ENCODE assay signal across 17 cellular contexts in the genomic region with DNA sequence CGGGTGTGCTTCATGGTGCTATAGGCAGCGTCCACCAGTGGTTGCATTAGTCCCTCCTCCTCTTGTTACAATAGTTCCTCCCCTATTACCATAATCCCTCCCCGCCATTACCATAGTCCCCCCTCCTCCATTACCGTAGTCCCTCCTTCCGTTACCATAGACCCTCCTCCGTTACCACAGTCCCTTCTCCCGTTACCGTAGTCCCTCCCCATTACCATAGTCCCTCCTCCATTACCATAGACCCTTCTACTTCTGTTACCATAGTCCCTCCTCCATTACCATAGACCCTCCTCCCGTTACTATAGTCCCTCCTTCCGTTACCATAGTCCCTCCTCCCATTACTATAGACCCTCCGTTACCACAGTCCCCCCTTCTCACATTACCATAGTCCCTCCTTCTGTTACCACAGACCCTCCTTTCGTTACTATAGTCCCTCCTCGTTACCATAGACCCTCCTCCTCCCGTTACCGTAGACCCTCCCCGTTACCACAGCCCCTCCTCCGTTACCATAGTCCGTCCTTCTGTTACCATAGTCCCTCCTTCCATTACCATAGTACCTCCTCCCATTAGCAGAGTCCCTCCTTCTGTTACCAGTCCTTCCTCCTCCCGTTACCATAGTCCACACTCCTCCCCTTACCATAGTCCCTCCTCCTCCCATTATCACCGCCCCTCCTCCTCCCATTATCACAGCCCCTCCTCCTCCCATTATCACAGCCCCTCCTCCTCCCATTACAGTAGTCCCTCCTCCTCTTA.
DNase-seq lines count a peak whose midpoint lies in the region; ATAC-seq and TF ChIP-seq lines count a peak whose summit lies in the region.
"Had no signal": no experiment of that assay in that cellular context is flagged by ENCODE, and none has a peak within 500 bp of the region (broad histone marks: within the 10 kb centered on the region; RNA-seq: fewer than 3 reads in every experiment).

No MANE protein-coding gene starts in this region.

- H2BK5ac ChIP-seq in H9 (ENCODE audit: insufficient read length, low read length): no peak overlapping the region

- no peak overlapping the region for H2AFZ ChIP-seq in H9 (ENCODE audit: low read length)

- no peaks in the 10 kb centered on the region for H3K36me3 ChIP-seq in brain microvascular endothelial cell (replicated peaks)

- no peaks in the 10 kb centered on the region; a peak in 1 of 5 replicates for H3K9me3 Mint-ChIP-seq in H9
- H3K9me3 Mint-ChIP-seq: immature natural killer cell had no signal

- H3K4me3 Mint-ChIP-seq in H9: no peak overlapping the region
- H3K4me3 Mint-ChIP-seq: immature natural killer cell had no signal

- no peak overlapping the region for H3K9ac ChIP-seq in H9 (ENCODE audit: extremely low read depth, insufficient read length, low read length)

- H3K4me1 ChIP-seq in H9 (ENCODE audit: insufficient read depth, low read length): no peaks in the 10 kb centered on the region; the same call in 1 of the 2 replicates

- no peak overlapping the region for H3T11ph ChIP-seq in H9 (ENCODE audit: low read length)

- no peaks in the 10 kb centered on the region for H3K9me3 ChIP-seq in H9 (ENCODE audit: control insufficient read depth, low read depth, low read length)
- H3K9me3 ChIP-seq: MG63 had no signal

- H3K27ac Mint-ChIP-seq in H9: peak overlapping the region; percentile 16 to 71 (median 53); a peak in 4 of 7 replicates

- no peak overlapping the region for H2BK15ac ChIP-seq in H9 (ENCODE audit: low read depth, low read length)

- WGBS in H9 (ENCODE audit: extremely low coverage, insufficient read length, low lambda C conversion rate): no CpG with 5 or more reads among the region's 20 CpGs

- H2BK12ac ChIP-seq in H9 (ENCODE audit: insufficient read length, low read depth, low read length): no peak overlapping the region

- H3K4me1 Mint-ChIP-seq in H9: peaks cover 16 to 20% of the 10 kb centered on the region in 2 experiments

- H3K27ac ChIP-seq in 22Rv1 (peak overlapping the region; percentile 40), H9 (ENCODE audit: insufficient read length, low read depth, low read length) (no peak overlapping the region), brain microvascular endothelial cell (no peak overlapping the region)

- no peaks in the 10 kb centered on the region for H3K23me2 ChIP-seq in H9 (ENCODE audit: insufficient read length, low read depth, low read length, poor library complexity, severe bottlenecking)

- no peak overlapping the region for H4K8ac ChIP-seq in H9 (replicated peaks; ENCODE audit: insufficient read length, low read depth, low read length)

- H3K56ac ChIP-seq in H9 (ENCODE audit: insufficient read length, low read depth, low read length): no peak overlapping the region

- no peak overlapping the region for H4K5ac ChIP-seq in H9 (ENCODE audit: insufficient read length, low read depth, low read length)

- H3K23ac ChIP-seq in H9 (ENCODE audit: insufficient read length, low read depth, low read length): no peak overlapping the region

- H3K18ac ChIP-seq in H9 (ENCODE audit: insufficient read length, low read depth, low read length): no peak overlapping the region

- H3K4me3 ChIP-seq in brain microvascular endothelial cell (ENCODE audit: low read depth, low read length): peak overlapping the region; percentile 35
- H3K4me3 ChIP-seq: MG63 had no signal

- no peaks in the 10 kb centered on the region for H3K27me3 ChIP-seq in H9 (ENCODE audit: insufficient read depth, low read length)
- no peaks in the 10 kb centered on the region for H3K27me3 ChIP-seq in brain microvascular endothelial cell (replicated peaks)
- H3K27me3 ChIP-seq: MG63 had no signal

- no peak overlapping the region for H2BK120ac ChIP-seq in H9 (ENCODE audit: low read depth, low read length, poor library complexity, severe bottlenecking)

- no peak overlapping the region for H2BK20ac ChIP-seq in H9 (ENCODE audit: low read depth, low read length, poor library complexity, severe bottlenecking)

- H3K79me1 ChIP-seq in H9 (ENCODE audit: insufficient read depth, low read depth, low read length, poor library complexity, severe bottlenecking): no peaks in the 10 kb centered on the region

- H3K14ac ChIP-seq in H9 (ENCODE audit: insufficient read depth, low read length): no peak overlapping the region

- H3K27me3 Mint-ChIP-seq in H9 (ENCODE audit: low read depth): no peaks in the 10 kb centered on the region

- no peak overlapping the region for H3K4ac ChIP-seq in H9 (ENCODE audit: low read depth, low read length)

- TF ChIP-seq CTCF in 22Rv1 (IDR thresholded peaks at IDR 0.05) (no peak), H9 (conservative IDR thresholded peaks at IDR 0.05) (no peak), brain microvascular endothelial cell (IDR thresholded peaks at IDR 0.05; ENCODE audit: low read depth, low read length, missing control alignments) (no peak)

- no peak overlapping the region for H2AK5ac ChIP-seq in H9 (ENCODE audit: insufficient read length, low read length)

- no peaks in the 10 kb centered on the region for H4K20me1 ChIP-seq in H9 (ENCODE audit: control insufficient read depth, insufficient read depth, insufficient read length)

- peaks cover 11 to 29% (median 24%) of the 10 kb centered on the region in 3 experiments for H3K36me3 Mint-ChIP-seq in H9 (ENCODE audit: insufficient read depth in 1 of 3, low read depth in 3 of 3)

- no peaks in the 10 kb centered on the region for H3K79me2 ChIP-seq in H9 (ENCODE audit: insufficient read depth, low read length)

- H4K91ac ChIP-seq in H9 (ENCODE audit: insufficient read length, low read depth, low read length): no peak overlapping the region

- no peak overlapping the region for H3K4me2 ChIP-seq in H9 (ENCODE audit: insufficient read depth, insufficient read length, low read length)

- DNase-seq in H9 (peak; percentile 70), brain microvascular endothelial cell (no peak), iPS-NIHi7 (ENCODE audit: extremely low spot score) (peak; percentile 70), AG08396 (ENCODE audit: low spot score) (no peak), inferior parietal cortex (ENCODE audit: extremely low spot score) (no peak)
- DNase-seq: activated CD4-positive, CD25-positive, alpha-beta regulatory T cell; foreskin melanocyte; immature natural killer cell; mammary epithelial cell; MG63; NCI-H1694 treated with DMSO at 0.1 percent for 48 hours; NCI-H526; OCI-M1; retina had no signal

- ATAC-seq in GM18519 (IDR thresholded peaks at IDR 0.05; ENCODE audit: low FRiP score, unreplicated experiment) (no peak), HG02623 (IDR thresholded peaks at IDR 0.05; ENCODE audit: unreplicated experiment) (no peak)

- in situ Hi-C loops in brain microvascular endothelial cell (cut with HindIII; ENCODE audit: low pct_ligation_motif_present, low sequenced_read_pairs): no loop called here

Comparison
In these comparisons a context has a peak if more than half of its experiments do, and no peak if none do; other contexts are left out.
1. DNase-seq: peak in H9 (single experiment) and iPS-NIHi7 (single experiment); none in brain microvascular endothelial cell (single experiment), AG08396 (single experiment) and inferior parietal cortex (single experiment).